ENCODE assay signal across 16 cellular contexts in the genomic region with DNA sequence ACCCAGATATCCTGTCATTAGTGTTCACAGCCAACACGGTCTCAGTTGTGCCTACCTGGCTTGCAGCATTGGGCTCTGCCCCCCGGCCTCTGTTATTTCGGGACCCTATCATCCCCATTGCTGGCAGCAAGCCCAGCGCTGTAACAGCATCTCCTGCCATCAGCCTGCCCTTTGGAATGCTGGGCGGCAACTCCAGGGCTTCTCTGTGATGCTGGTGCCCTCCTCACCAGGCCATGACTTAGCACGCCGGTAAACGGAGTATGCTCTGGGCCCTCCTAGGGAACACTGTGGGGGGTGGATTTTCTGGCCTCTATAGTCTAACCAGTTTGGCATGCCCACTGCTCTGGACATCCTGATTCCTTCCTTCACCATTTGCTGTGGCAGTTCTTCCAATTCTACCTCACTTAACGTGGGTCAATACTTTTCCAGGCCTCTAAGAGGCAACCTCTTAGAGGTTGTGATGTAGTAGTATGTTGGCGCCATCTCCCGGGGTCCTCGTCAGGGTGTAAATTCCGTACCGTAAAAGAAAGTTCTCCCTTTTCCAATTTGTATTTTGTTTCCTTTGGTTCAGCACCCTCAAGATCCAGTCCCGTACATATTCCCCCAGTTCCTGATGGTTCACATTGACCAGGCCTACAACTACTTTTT.
DNase-seq lines count a peak whose midpoint lies in the region; TF ChIP-seq lines count a peak whose summit lies in the region.
"Had no signal": no experiment of that assay in that cellular context is flagged by ENCODE, and none has a peak within 500 bp of the region (broad histone marks: within the 10 kb centered on the region; RNA-seq: fewer than 3 reads in every experiment).

No MANE protein-coding gene starts in this region.

- no peaks in the 10 kb centered on the region for H4K20me1 ChIP-seq in PC-9 (ENCODE audit: insufficient read depth)
- H4K20me1 ChIP-seq in neural progenitor cell (ENCODE audit: low read depth) = no peaks in the 10 kb centered on the region

- no peaks in the 10 kb centered on the region for H3K27me3 Mint-ChIP-seq in neural progenitor cell (ENCODE audit: insufficient read depth, low read depth)

- no peak overlapping the region for H2AFZ ChIP-seq in PC-9
- peak overlapping the region; percentile 59 for H2AFZ ChIP-seq in neural progenitor cell (replicated peaks)

- H3K9me3 ChIP-seq in PC-9 (ENCODE audit: insufficient read depth, low read depth) (no peaks in the 10 kb centered on the region), neural progenitor cell (ENCODE audit: low read depth) (no peaks in the 10 kb centered on the region)
- H3K9me3 ChIP-seq: MG63, stomach had no signal

- CTCF ChIA-PET in PC-9 (lab: Charles Lee) = no interaction called here

- intact Hi-C loops in PC-9 (cut with micrococcal nuclease; ENCODE audit: unreplicated experiment) = loop anchor here (1.0 to 5.0 kb wide), 2 partner anchors 116 to 399 kb away; no protein-coding TSS in a partner anchor

- H3K4me1 Mint-ChIP-seq in neural progenitor cell = no peaks in the 10 kb centered on the region

- TF ChIP-seq CTCF in PC-9 (conservative IDR thresholded peaks at IDR 0.05) = no peak
- peak; percentile 36 for TF ChIP-seq CTCF in epithelial cell of esophagus (IDR thresholded peaks at IDR 0.05; ENCODE audit: insufficient read depth, low read depth, low read length, missing control alignments)
- TF ChIP-seq CTCF in neural progenitor cell (IDR thresholded peaks at IDR 0.05) = peak; percentile 65

- 0 out of 2 replicates have a peak overlapping the region, but pooled peaks have one; percentile 12 for H3K4me2 ChIP-seq in PC-9
- no peak overlapping the region for H3K4me2 ChIP-seq in neural progenitor cell

- no peaks in the 10 kb centered on the region for H3K36me3 Mint-ChIP-seq in neural progenitor cell

- POLR2A ChIA-PET in PC-9 (lab: Charles Lee; ENCODE audit: unreplicated experiment) = no interaction called here

- no peak overlapping the region for H3K4me3 Mint-ChIP-seq in neural progenitor cell

- H3F3A ChIP-seq in PC-9 (ENCODE audit: insufficient read depth, low read depth) (no peaks in the 10 kb centered on the region), neural progenitor cell (ENCODE audit: low read depth) (no peaks in the 10 kb centered on the region)

- H3K9me2 ChIP-seq in PC-9 (ENCODE audit: insufficient read depth) = no peaks in the 10 kb centered on the region

- no TSS peak for BruUV-seq in PC-9 (replicated peaks; lab: Mats Ljungman, UMichigan)

- H3K27ac ChIP-seq in PC-9 (no peak overlapping the region), neural progenitor cell (no peak overlapping the region)
- H3K27ac ChIP-seq: coronary artery, stomach had no signal

- H3K36me3 ChIP-seq in PC-9 (ENCODE audit: low read depth) = no peaks in the 10 kb centered on the region
- H3K36me3 ChIP-seq in neural progenitor cell = no peaks in the 10 kb centered on the region
- H3K36me3 ChIP-seq: MG63, stomach had no signal

- DNase-seq in HT-29 (ENCODE audit: low spot score) (peak; percentile 38), PC-9 (peak in 1 of 2 experiments; percentile 33), epithelial cell of esophagus (ENCODE audit: low read depth) (no peak), neural progenitor cell (ENCODE audit: low spot score) (peak; percentile 60), NCI-H2227 (lab: John Stamatoyannopoulos, UW; ENCODE audit: unreplicated experiment) (no peak), NCI-H2171 treated with DMSO at 0.1 percent for 48 hours (lab: John Stamatoyannopoulos, UW) (no peak), amygdala (lab: John Stamatoyannopoulos, UW) (no peak)
- DNase-seq: activated CD4-positive, alpha-beta T cell treated with anti-CD3 and anti-CD28 coated beads, Interleukin-2, amount 50 U/mL, for 1 hour; activated naive CD4-positive, alpha-beta T cell; COR-L47; MG63; stimulated activated CD4-positive, alpha-beta T cell treated with anti-CD3 and anti-CD28 coated beads, Interleukin-4, amount 100 ng/mL, for 1 hour; stomach; T-helper 1 cell had no signal

- H3K27me3 ChIP-seq in PC-9 (ENCODE audit: insufficient read depth, low read depth) (no peaks in the 10 kb centered on the region), neural progenitor cell (no peaks in the 10 kb centered on the region)
- H3K27me3 ChIP-seq: MG63, stomach had no signal

- no peaks in the 10 kb centered on the region for H3K4me1 ChIP-seq in PC-9 (replicated peaks; ENCODE audit: insufficient read depth)
- no peaks in the 10 kb centered on the region for H3K4me1 ChIP-seq in neural progenitor cell
- H3K4me1 ChIP-seq: stomach had no signal

- H3K79me2 ChIP-seq in PC-9 (ENCODE audit: low read depth) (no peaks in the 10 kb centered on the region), neural progenitor cell (ENCODE audit: low read depth) (no peaks in the 10 kb centered on the region)

- H3K4me3 ChIP-seq in PC-9 = no peak overlapping the region
- no peak overlapping the region for H3K4me3 ChIP-seq in epithelial cell of esophagus (ENCODE audit: low read length)
- H3K4me3 ChIP-seq in neural progenitor cell = no peak overlapping the region
- H3K4me3 ChIP-seq: coronary artery, lung, MG63, stomach had no signal

- no peaks in the 10 kb centered on the region for H3K9me3 Mint-ChIP-seq in neural progenitor cell

- no peak overlapping the region for H3K27ac Mint-ChIP-seq in neural progenitor cell

- H3K9ac ChIP-seq in neural progenitor cell = no peak overlapping the region

Comparison
In these comparisons a context has a peak if more than half of its experiments do, and no peak if none do; other contexts are left out.
1. DNase-seq: peak in HT-29 (single experiment) and neural progenitor cell (single experiment); none in epithelial cell of esophagus (single experiment), NCI-H2227 (single experiment), NCI-H2171 treated with DMSO at 0.1 percent for 48 hours (single experiment) and amygdala (0 of 56).